ENCODE assay signal across 8 cellular contexts in genomic region chr19:49487277-49488045, GRCh38. TPM values are rescaled to one million over a fixed set of nuclear protein-coding genes. Genes with fewer than 3 reads are reported as not detected.
DNase-seq lines count a peak whose midpoint lies in the region; ATAC-seq, FAIRE-seq and TF ChIP-seq lines count a peak whose summit lies in the region.

TSS of gene RPL13A (plus strand) at chr19:49487608. CDS start at chr19:49487630, 22 bp downstream.

- peak within 1 kb of the TSS; percentile 100 for H3K9ac ChIP-seq in rectal smooth muscle tissue (ENCODE audit: low read length)

- H3K9me3 ChIP-seq in aorta (ENCODE audit: control insufficient read depth, low read length), result no peaks in the 10 kb centered on the region

- intact Hi-C loops in aorta (cut with DNase I), result loop anchor here in 1 of 2 donors (1.0 kb wide), 1 partner anchor 9 kb away; the partner anchor contains the start of gene RPS11

- TF ChIP-seq CTCF in astrocyte of the cerebellum (IDR thresholded peaks at IDR 0.05; ENCODE audit: low read depth, low read length, missing control alignments), result no peak

- FAIRE-seq in GM18507 (lab: Jason Lieb, UNC), result peak; percentile 99

- in situ Hi-C loops in astrocyte of the cerebellum (cut with HindIII; ENCODE audit: low sequenced_read_pairs), result no loop called here

- 0% methylated on average over 55 to 57 of the region's 57 CpGs for WGBS in aorta, 2 donors

- H3K36me3 ChIP-seq in rectal smooth muscle tissue (ENCODE audit: control insufficient read depth, insufficient read depth, low read length) (peaks cover 28% of the 10 kb centered on the region), aorta (ENCODE audit: control insufficient read depth in 1 of 2, insufficient read depth in 2 of 2, low read length in 1 of 2) (peaks cover 0 to 11% of the 10 kb centered on the region in 2 donors)

- H3K4me3 ChIP-seq in astrocyte of the cerebellum (ENCODE audit: low read depth, low read length) (peak within 1 kb of the TSS; percentile 97), rectal smooth muscle tissue (ENCODE audit: low read length) (peak within 1 kb of the TSS; percentile 100), aorta (ENCODE audit: low read length in 2 of 2) (peak within 1 kb of the TSS; percentile 61 to 70)

- ATAC-seq in HG02981 (IDR thresholded peaks at IDR 0.05; ENCODE audit: unreplicated experiment), result peak; percentile 89
- ATAC-seq in aorta (ENCODE audit: low FRiP score), result peak; percentile 99

- H3K27me3 ChIP-seq in rectal smooth muscle tissue (ENCODE audit: control insufficient read depth, insufficient read depth, low read length) (no peaks in the 10 kb centered on the region), aorta (ENCODE audit: control insufficient read depth in 1 of 2, insufficient read depth in 2 of 2, low read length in 1 of 2) (no peaks in the 10 kb centered on the region)

- DNase-seq in GM18507 (ENCODE audit: extremely low spot score, insufficient read length, low read depth), result peak; percentile 83
- peak; percentile 94 for DNase-seq in NCI-H2029 treated with DMSO at 0.1 percent for 48 hours (lab: John Stamatoyannopoulos, UW)
- DNase-seq in T-helper 9 cell, result peak; percentile 99
- DNase-seq in astrocyte of the cerebellum (ENCODE audit: low read depth), result peak; percentile 98
- peak; percentile 98 for DNase-seq in hepatic stellate cell (ENCODE audit: low spot score)
- DNase-seq in aorta, result peak; percentile 100

- H3K27ac ChIP-seq in rectal smooth muscle tissue (ENCODE audit: low read depth, low read length), result peak within 1 kb of the TSS; percentile 96
- peak within 1 kb of the TSS in 1 of 2 donors; percentile 66 for H3K27ac ChIP-seq in aorta (ENCODE audit: low read depth in 1 of 2, low read length in 2 of 2)

- peaks cover 15% of the 10 kb centered on the region for H3K4me1 ChIP-seq in rectal smooth muscle tissue (ENCODE audit: control insufficient read depth, insufficient read depth, low read length)
- H3K4me1 ChIP-seq in aorta (ENCODE audit: control insufficient read depth in 1 of 2, insufficient read depth in 2 of 2, low read length in 2 of 2), result no peaks in the 10 kb centered on the region

RNA-seq across cellular contexts. Expression of gene RPL13A, which starts in this region (rescaled TPM):
- 1,000 to 10,000 TPM; 1,716 to 1,917 TPM for total RNA-seq in aorta
- polyA plus RNA-seq in aorta, result 1,000 to 10,000 TPM; 3,431 to 4,797 TPM
